In the genomic region with DNA sequence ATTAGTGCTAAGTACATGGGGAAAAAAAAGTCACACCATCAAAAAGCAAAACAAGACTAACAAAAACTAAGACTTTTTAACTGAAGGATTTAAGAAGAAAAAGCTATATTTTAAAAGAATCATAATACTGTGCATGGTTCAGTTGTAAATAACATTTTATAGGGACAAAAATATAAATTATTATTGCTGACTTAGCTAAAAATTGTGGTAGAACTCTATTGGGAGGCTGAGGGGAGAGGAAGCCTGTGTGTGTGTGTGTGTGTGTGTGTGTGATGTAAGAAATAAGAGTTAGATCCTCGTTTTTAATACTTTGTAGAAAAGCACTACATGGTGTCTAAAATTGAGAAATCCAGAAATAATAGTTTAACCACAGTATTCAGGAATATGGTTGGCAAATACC, we compare ENCODE assay signal across 23 cellular contexts.
DNase-seq lines count a peak whose midpoint lies in the region; ATAC-seq, FAIRE-seq and TF ChIP-seq lines count a peak whose summit lies in the region.
"Had no signal": no experiment of that assay in that cellular context is flagged by ENCODE, and none has a peak within 500 bp of the region (broad histone marks: within the 10 kb centered on the region; RNA-seq: fewer than 3 reads in every experiment).

No MANE protein-coding gene starts in this region.

- no peak overlapping the region for H3K4ac ChIP-seq in IMR-90 (ENCODE audit: low read depth, low read length)

- no peaks in the 10 kb centered on the region for H3K9me1 ChIP-seq in IMR-90 (ENCODE audit: insufficient read depth, low read length)
- H3K9me1 ChIP-seq in K562 (ENCODE audit: control insufficient read depth, insufficient read depth, low read length): no peaks in the 10 kb centered on the region

- intact Hi-C loops in IMR-90 (cut with micrococcal nuclease): no loop called here
- intact Hi-C loops in K562 (cut with micrococcal nuclease): no loop called here

- no peak for DNase-seq in A549 (ENCODE audit: low read depth in 1 of 2, low spot score in 1 of 2)
- DNase-seq in IMR-90: no peak
- DNase-seq in K562 (ENCODE audit: extremely low read depth in 1 of 4, low spot score in 3 of 4): no peak
- DNase-seq in endothelial cell (ENCODE audit: low spot score): no peak
- DNase-seq in osteoblast (ENCODE audit: insufficient read length, low spot score, missing footprints): no peak
- DNase-seq in dermis blood vessel endothelial cell: no peak
- DNase-seq in GF-D8 (lab: John Stamatoyannopoulos, UW): no peak
- DNase-seq: 8988T; AML-193; Caco-2; Calu3; CD4-positive, alpha-beta T cell; CD8-positive, alpha-beta T cell; DMS79 treated with DMSO at 0.1 percent for 48 hours had no signal

- H3K9ac ChIP-seq in IMR-90 (ENCODE audit: low read depth, low read length): no peak overlapping the region
- no peak overlapping the region for H3K9ac ChIP-seq in K562 (ENCODE audit: insufficient read depth in 1 of 2, low read depth in 2 of 2, low read length in 2 of 2)
- H3K9ac ChIP-seq: BLaER1 treated with 17β-estradiol and CSF1 and Interleukin-3, amounts not matched to agents 10 nM and 100 nM had no signal

- H3K27ac ChIP-seq in A549 (no peak overlapping the region), IMR-90 (ENCODE audit: insufficient read depth, low read length) (no peak overlapping the region), K562 (ENCODE audit: extremely low read depth, low read depth, low read length) (no peak overlapping the region), osteoblast (ENCODE audit: low read depth, low read length) (no peak overlapping the region)
- H3K27ac ChIP-seq: BLaER1 treated with 17β-estradiol and CSF1 and Interleukin-3, amounts not matched to agents 10 nM and 100 nM; C4-2B had no signal

- H3K4me3 ChIP-seq in A549 (no peak overlapping the region), IMR-90 (ENCODE audit: insufficient read depth, low read depth, low read length) (no peak overlapping the region), K562 (no peak overlapping the region), osteoblast (ENCODE audit: insufficient read depth, low read length) (no peak overlapping the region)
- H3K4me3 ChIP-seq: BLaER1 treated with 17β-estradiol and CSF1 and Interleukin-3, amounts not matched to agents 10 nM and 100 nM; GM12878 had no signal

- H3K79me1 ChIP-seq in IMR-90 (ENCODE audit: low read depth in 1 of 2, low read length in 2 of 2): no peaks in the 10 kb centered on the region

- no peaks in the 10 kb centered on the region for H3K27me3 Mint-ChIP-seq in endothelial cell (ENCODE audit: unreplicated experiment)
- H3K27me3 Mint-ChIP-seq: B cell; CD4-positive, alpha-beta T cell had no signal

- no peak overlapping the region for H4K8ac ChIP-seq in IMR-90 (ENCODE audit: low read depth in 2 of 2, low read length in 2 of 2)

- H2BK5ac ChIP-seq in IMR-90 (ENCODE audit: low read depth, low read length, poor library complexity, severe bottlenecking): no peak overlapping the region

- H3K36me3 Mint-ChIP-seq in endothelial cell (ENCODE audit: low read depth, unreplicated experiment): peaks cover 3% of the 10 kb centered on the region
- H3K36me3 Mint-ChIP-seq: CD8-positive, alpha-beta T cell had no signal

- no peaks in the 10 kb centered on the region for H3K79me2 ChIP-seq in K562 (ENCODE audit: control insufficient read depth, insufficient read depth, low read length)
- H3K79me2 ChIP-seq in osteoblast (ENCODE audit: insufficient read depth, low read length): no peaks in the 10 kb centered on the region

- no TSS peak for BruUV-seq in IMR-90 (replicated peaks; lab: Mats Ljungman, UMichigan)
- BruUV-seq in K562 (replicated peaks; lab: Mats Ljungman, UMichigan): no TSS peak

- H3K18ac ChIP-seq in IMR-90 (ENCODE audit: low read depth, low read length): no peak overlapping the region

- H3K36me3 ChIP-seq in IMR-90 (ENCODE audit: control insufficient read depth, insufficient read depth, low read length): no peaks in the 10 kb centered on the region
- H3K36me3 ChIP-seq in K562 (ENCODE audit: control insufficient read depth, insufficient read depth, low read length): no peaks in the 10 kb centered on the region
- no peaks in the 10 kb centered on the region for H3K36me3 ChIP-seq in osteoblast (ENCODE audit: insufficient read depth, low read length)
- H3K36me3 ChIP-seq: BLaER1 treated with 17β-estradiol and CSF1 and Interleukin-3, amounts not matched to agents 10 nM and 100 nM had no signal

- H3K9me3 Mint-ChIP-seq in endothelial cell (ENCODE audit: unreplicated experiment): no peaks in the 10 kb centered on the region
- H3K9me3 Mint-ChIP-seq: CD8-positive, alpha-beta T cell had no signal

- no peak overlapping the region for H4K5ac ChIP-seq in IMR-90 (ENCODE audit: low read depth, low read length)

- WGBS in A549 (ENCODE audit: missing lambda C conversion rate): 0% methylated on average over 1 of the region's 1 CpG
- no CpG with 5 or more reads among the region's 1 CpG for WGBS in IMR-90 (ENCODE audit: extremely low coverage in 2 of 2, insufficient read length in 1 of 2), 2 experiments
- WGBS in K562 (ENCODE audit: insufficient coverage, low coverage, missing lambda C conversion rate): 0% methylated on average over 1 of the region's 1 CpG

- no peak overlapping the region for H2BK120ac ChIP-seq in IMR-90 (ENCODE audit: low read depth, low read length)

- H3K4me2 ChIP-seq in A549 (no peak overlapping the region), IMR-90 (ENCODE audit: low read depth, low read length) (no peak overlapping the region), K562 (ENCODE audit: insufficient read depth, low read length) (no peak overlapping the region), osteoblast (ENCODE audit: insufficient read depth, low read length) (no peak overlapping the region)
- H3K4me2 ChIP-seq: BLaER1 treated with 17β-estradiol and CSF1 and Interleukin-3, amounts not matched to agents 10 nM and 100 nM had no signal

- H3K4me1 ChIP-seq in A549 (no peaks in the 10 kb centered on the region), IMR-90 (ENCODE audit: control insufficient read depth, insufficient read depth, low read length) (no peaks in the 10 kb centered on the region), K562 (replicated peaks in 1 of 2; ENCODE audit: control insufficient read depth in 2 of 2, insufficient read depth in 2 of 2, low read length in 2 of 2) (no peaks in the 10 kb centered on the region), osteoblast (ENCODE audit: insufficient read depth, low read length) (no peaks in the 10 kb centered on the region)
- H3K4me1 ChIP-seq: BLaER1 treated with 17β-estradiol and CSF1 and Interleukin-3, amounts not matched to agents 10 nM and 100 nM; Caco-2 had no signal

- no peak overlapping the region for H4K91ac ChIP-seq in IMR-90 (ENCODE audit: insufficient read depth, low read depth, low read length)

- CTCF ChIA-PET in A549 (lab: Yijun Ruan, JAX): no interaction called here
- CTCF ChIA-PET in IMR-90 (lab: Yijun Ruan, JAX): interaction anchor here (0.6 kb wide), 1 partner anchor 25 kb away, joined by 3 read pairs; no protein-coding TSS in a partner anchor
- CTCF ChIA-PET in K562 (lab: Yijun Ruan, JAX; ENCODE audit: low intra/inter-chr PET ratio): no interaction called here

- POLR2A ChIA-PET in A549 (lab: Yijun Ruan, JAX) (no interaction called here), IMR-90 (lab: Charles Lee; ENCODE audit: unreplicated experiment) (no interaction called here), K562 (lab: Yijun Ruan, JAX) (no interaction called here)

- peaks cover 26% of the 10 kb centered on the region for H3K4me1 Mint-ChIP-seq in endothelial cell (ENCODE audit: unreplicated experiment)
- H3K4me1 Mint-ChIP-seq: B cell had no signal

- TF ChIP-seq CTCF in A549 (IDR thresholded peaks at IDR 0.05): no peak
- no peak for TF ChIP-seq CTCF in IMR-90 (conservative IDR thresholded peaks at IDR 0.05; ENCODE audit: low read depth, low read length)
- TF ChIP-seq CTCF in K562 (IDR thresholded peaks at IDR 0.05 in 2 of 3, conservative IDR thresholded peaks at IDR 0.05 in 1 of 3; ENCODE audit: insufficient read depth in 2 of 3, low read depth in 1 of 3, low read length in 3 of 3): no peak
- no peak for TF ChIP-seq CTCF in endothelial cell (IDR thresholded peaks at IDR 0.05; ENCODE audit: unreplicated experiment)
- TF ChIP-seq CTCF in osteoblast (IDR thresholded peaks at IDR 0.05; ENCODE audit: extremely low read depth, low read depth, low read length): no peak

- no peak overlapping the region for H2AK9ac ChIP-seq in IMR-90 (replicated peaks; ENCODE audit: low read depth, low read length, poor library complexity)

- no peak for TF ChIP-seq RAD21 in A549 (conservative IDR thresholded peaks at IDR 0.05 in 1 of 2, IDR thresholded peaks at IDR 0.05 in 1 of 2)
- TF ChIP-seq RAD21 in IMR-90 (IDR thresholded peaks at IDR 0.05; ENCODE audit: low read length): no peak
- TF ChIP-seq RAD21 in K562 (CRISPR knock-in tag; conservative IDR thresholded peaks at IDR 0.05 in 1 of 2, IDR thresholded peaks at IDR 0.05 in 1 of 2): no peak

- H3K14ac ChIP-seq in IMR-90 (replicated peaks; ENCODE audit: low read depth, low read length): no peak overlapping the region

- no peaks in the 10 kb centered on the region for H3K9me3 ChIP-seq in A549
- H3K9me3 ChIP-seq in IMR-90 (ENCODE audit: control insufficient read depth, insufficient read depth, low read length): no peaks in the 10 kb centered on the region
- H3K9me3 ChIP-seq in K562 (replicated peaks; ENCODE audit: control insufficient read depth, insufficient read depth, low read depth, low read length): no peaks in the 10 kb centered on the region; the same call in 1 of the 2 replicates
- H3K9me3 ChIP-seq in osteoblast (ENCODE audit: low read depth, low read length): no peaks in the 10 kb centered on the region
- H3K9me3 ChIP-seq: BLaER1 treated with 17β-estradiol and CSF1 and Interleukin-3, amounts not matched to agents 10 nM and 100 nM; Caco-2 had no signal

- in situ Hi-C loops in IMR-90 (cut with MboI; ENCODE audit: low sequenced_read_pairs): no loop called here
- in situ Hi-C loops in K562 (cut with MboI): no loop called here

- H2AFZ ChIP-seq in IMR-90 (replicated peaks; ENCODE audit: low read length, poor library complexity) (no peak overlapping the region), K562 (ENCODE audit: low read depth, low read length) (no peak overlapping the region), osteoblast (ENCODE audit: low read length) (no peak overlapping the region)

- H3K23ac ChIP-seq in IMR-90 (ENCODE audit: low read depth, low read length): no peak overlapping the region

- H3K27me3 ChIP-seq in IMR-90 (ENCODE audit: control insufficient read depth, insufficient read depth, low read length): no peaks in the 10 kb centered on the region
- no peaks in the 10 kb centered on the region for H3K27me3 ChIP-seq in K562 (ENCODE audit: control insufficient read depth in 2 of 2, insufficient read depth in 2 of 2, low read length in 2 of 2)
- no peaks in the 10 kb centered on the region for H3K27me3 ChIP-seq in osteoblast (ENCODE audit: insufficient read depth, low read length)
- H3K27me3 ChIP-seq: BLaER1 treated with 17β-estradiol and CSF1 and Interleukin-3, amounts not matched to agents 10 nM and 100 nM had no signal

- no peak overlapping the region for H2BK15ac ChIP-seq in IMR-90 (ENCODE audit: low read depth, low read length)

- no peak overlapping the region for H2AK5ac ChIP-seq in IMR-90 (ENCODE audit: low read depth, low read length)

- H4K20me1 ChIP-seq in IMR-90 (ENCODE audit: insufficient read depth, low read length) (no peaks in the 10 kb centered on the region), K562 (replicated peaks; ENCODE audit: control insufficient read depth, insufficient read depth, low read length) (no peaks in the 10 kb centered on the region), osteoblast (ENCODE audit: insufficient read depth, low read length) (no peaks in the 10 kb centered on the region)
- H4K20me1 ChIP-seq: BLaER1 treated with 17β-estradiol and CSF1 and Interleukin-3, amounts not matched to agents 10 nM and 100 nM had no signal

- H2BK20ac ChIP-seq in IMR-90 (ENCODE audit: low read depth, low read length): no peak overlapping the region

- FAIRE-seq in A549 (lab: Jason Lieb, UNC) (no peak), K562 (lab: Jason Lieb, UNC) (no peak)
- FAIRE-seq: A204.1, D721Med, G401.6, GM12878, GM12892, GM18507 had no signal

- H3K4me3 Mint-ChIP-seq in endothelial cell (ENCODE audit: unreplicated experiment): no peak overlapping the region
- H3K4me3 Mint-ChIP-seq: B cell; CD4-positive, alpha-beta T cell; CD8-positive, alpha-beta T cell had no signal

- no peak for TF ChIP-seq POLR2A in A549 (IDR thresholded peaks at IDR 0.05; ENCODE audit: low read length)
- TF ChIP-seq POLR2A in IMR-90 (IDR thresholded peaks at IDR 0.05; ENCODE audit: low read depth, low read length): no peak
- TF ChIP-seq POLR2A in K562 (conservative IDR thresholded peaks at IDR 0.05): no peak

- dilution Hi-C loops in IMR-90 (cut with HindIII; ENCODE audit: low sequenced_read_pairs, unreplicated experiment): no loop called here

- peak overlapping the region; percentile 96 for H3K27ac Mint-ChIP-seq in endothelial cell (ENCODE audit: unreplicated experiment)
- H3K27ac Mint-ChIP-seq: B cell; CD4-positive, alpha-beta T cell; CD8-positive, alpha-beta T cell had no signal

- no peak overlapping the region for H3K56ac ChIP-seq in IMR-90 (ENCODE audit: extremely low read depth, insufficient read depth, low read length)

- TF ChIP-seq EP300 in A549 (IDR thresholded peaks at IDR 0.05): no peak
- no peak for TF ChIP-seq EP300 in K562 (IDR thresholded peaks at IDR 0.05; ENCODE audit: low read length)

- ATAC-seq in A549: no peak
- ATAC-seq in IMR-90 (ENCODE audit: low read depth): no peak
- ATAC-seq in K562: no peak
- ATAC-seq: CD8-positive, alpha-beta T cell; GM12878 had no signal
